In the genomic region with DNA sequence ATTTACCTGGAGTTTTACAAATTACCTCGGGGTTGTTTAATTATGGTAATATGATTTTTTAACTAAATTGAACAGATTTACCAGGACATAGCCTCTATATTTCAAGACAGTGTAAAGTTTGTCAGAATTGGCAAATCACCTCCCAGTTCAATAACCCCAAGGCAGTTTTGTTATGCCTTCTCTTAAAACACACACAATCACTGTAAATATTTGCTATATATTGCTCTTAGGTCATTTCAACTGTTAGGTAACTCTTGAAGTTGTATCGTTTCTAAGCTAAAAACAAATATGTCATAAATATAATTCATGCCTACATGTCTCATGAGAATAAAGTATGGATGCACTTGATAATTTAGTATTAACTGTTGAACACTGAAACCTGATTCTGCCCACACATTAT, we compare ENCODE assay signal across 1 cellular context.
TF ChIP-seq lines count a peak whose summit lies in the region.

No MANE protein-coding gene starts in this region.

TF ChIP-seq in HepG2, 621 proteins besides CTCF, POLR2A, EP300 and RAD21 (continued from another document and continues in another):
- TF ChIP-seq, protein P1, sequence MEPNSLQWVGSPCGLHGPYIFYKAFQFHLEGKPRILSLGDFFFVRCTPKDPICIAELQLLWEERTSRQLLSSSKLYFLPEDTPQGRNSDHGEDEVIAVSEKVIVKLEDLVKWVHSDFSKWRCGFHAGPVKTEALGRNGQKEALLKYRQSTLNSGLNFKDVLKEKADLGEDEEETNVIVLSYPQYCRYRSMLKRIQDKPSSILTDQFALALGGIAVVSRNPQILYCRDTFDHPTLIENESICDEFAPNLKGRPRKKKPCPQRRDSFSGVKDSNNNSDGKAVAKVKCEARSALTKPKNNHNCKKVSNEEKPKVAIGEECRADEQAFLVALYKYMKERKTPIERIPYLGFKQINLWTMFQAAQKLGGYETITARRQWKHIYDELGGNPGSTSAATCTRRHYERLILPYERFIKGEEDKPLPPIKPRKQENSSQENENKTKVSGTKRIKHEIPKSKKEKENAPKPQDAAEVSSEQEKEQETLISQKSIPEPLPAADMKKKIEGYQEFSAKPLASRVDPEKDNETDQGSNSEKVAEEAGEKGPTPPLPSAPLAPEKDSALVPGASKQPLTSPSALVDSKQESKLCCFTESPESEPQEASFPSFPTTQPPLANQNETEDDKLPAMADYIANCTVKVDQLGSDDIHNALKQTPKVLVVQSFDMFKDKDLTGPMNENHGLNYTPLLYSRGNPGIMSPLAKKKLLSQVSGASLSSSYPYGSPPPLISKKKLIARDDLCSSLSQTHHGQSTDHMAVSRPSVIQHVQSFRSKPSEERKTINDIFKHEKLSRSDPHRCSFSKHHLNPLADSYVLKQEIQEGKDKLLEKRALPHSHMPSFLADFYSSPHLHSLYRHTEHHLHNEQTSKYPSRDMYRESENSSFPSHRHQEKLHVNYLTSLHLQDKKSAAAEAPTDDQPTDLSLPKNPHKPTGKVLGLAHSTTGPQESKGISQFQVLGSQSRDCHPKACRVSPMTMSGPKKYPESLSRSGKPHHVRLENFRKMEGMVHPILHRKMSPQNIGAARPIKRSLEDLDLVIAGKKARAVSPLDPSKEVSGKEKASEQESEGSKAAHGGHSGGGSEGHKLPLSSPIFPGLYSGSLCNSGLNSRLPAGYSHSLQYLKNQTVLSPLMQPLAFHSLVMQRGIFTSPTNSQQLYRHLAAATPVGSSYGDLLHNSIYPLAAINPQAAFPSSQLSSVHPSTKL (CRISPR knock-in tag; IDR thresholded peaks at IDR 0.05) = peak; percentile 92
- TF ChIP-seq MIXL1 (CRISPR knock-in tag; IDR thresholded peaks at IDR 0.05) = peak; percentile 36; the same call in 1 of the 2 replicates
- TF ChIP-seq TCF7 (IDR thresholded peaks at IDR 0.05; ENCODE audit: low read depth) = peak; percentile 7; the same call in 1 of the 2 replicates
- TF ChIP-seq ATF4 (CRISPR knock-in tag; IDR thresholded peaks at IDR 0.05) = 0 out of 4 replicates have a peak, but pooled peaks of 1 of the 2 experiments have one; percentile 14
- TF ChIP-seq, protein P2, sequence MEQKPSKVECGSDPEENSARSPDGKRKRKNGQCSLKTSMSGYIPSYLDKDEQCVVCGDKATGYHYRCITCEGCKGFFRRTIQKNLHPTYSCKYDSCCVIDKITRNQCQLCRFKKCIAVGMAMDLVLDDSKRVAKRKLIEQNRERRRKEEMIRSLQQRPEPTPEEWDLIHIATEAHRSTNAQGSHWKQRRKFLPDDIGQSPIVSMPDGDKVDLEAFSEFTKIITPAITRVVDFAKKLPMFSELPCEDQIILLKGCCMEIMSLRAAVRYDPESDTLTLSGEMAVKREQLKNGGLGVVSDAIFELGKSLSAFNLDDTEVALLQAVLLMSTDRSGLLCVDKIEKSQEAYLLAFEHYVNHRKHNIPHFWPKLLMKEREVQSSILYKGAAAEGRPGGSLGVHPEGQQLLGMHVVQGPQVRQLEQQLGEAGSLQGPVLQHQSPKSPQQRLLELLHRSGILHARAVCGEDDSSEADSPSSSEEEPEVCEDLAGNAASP (CRISPR knock-in tag; IDR thresholded peaks at IDR 0.05; ENCODE audit: borderline replicate concordance) = 0 out of 2 replicates have a peak, but pooled peaks have one; percentile 32
- TF ChIP-seq HOMEZ (CRISPR knock-in tag; IDR thresholded peaks at IDR 0.05; ENCODE audit: low read depth) = peak; percentile 79; the same call in 1 of the 2 replicates
- TF ChIP-seq SOX13 (IDR thresholded peaks at IDR 0.05) = no peak
- TF ChIP-seq SOX13 (CRISPR knock-in tag; conservative IDR thresholded peaks at IDR 0.05 in 1 of 2, IDR thresholded peaks at IDR 0.05 in 1 of 2) = peak in 1 of 2 experiments; percentile 77; a peak in 2 of 4 replicates
- no peak for TF ChIP-seq ZNF101 (CRISPR knock-in tag; IDR thresholded peaks at IDR 0.05; ENCODE audit: borderline replicate concordance, low read depth)
- TF ChIP-seq MED1 (CRISPR knock-in tag; IDR thresholded peaks at IDR 0.05) = peak; percentile 47; the same call in 1 of the 2 replicates
- TF ChIP-seq ZSCAN25 (CRISPR knock-in tag; IDR thresholded peaks at IDR 0.05) = no peak
- TF ChIP-seq, protein P3, sequence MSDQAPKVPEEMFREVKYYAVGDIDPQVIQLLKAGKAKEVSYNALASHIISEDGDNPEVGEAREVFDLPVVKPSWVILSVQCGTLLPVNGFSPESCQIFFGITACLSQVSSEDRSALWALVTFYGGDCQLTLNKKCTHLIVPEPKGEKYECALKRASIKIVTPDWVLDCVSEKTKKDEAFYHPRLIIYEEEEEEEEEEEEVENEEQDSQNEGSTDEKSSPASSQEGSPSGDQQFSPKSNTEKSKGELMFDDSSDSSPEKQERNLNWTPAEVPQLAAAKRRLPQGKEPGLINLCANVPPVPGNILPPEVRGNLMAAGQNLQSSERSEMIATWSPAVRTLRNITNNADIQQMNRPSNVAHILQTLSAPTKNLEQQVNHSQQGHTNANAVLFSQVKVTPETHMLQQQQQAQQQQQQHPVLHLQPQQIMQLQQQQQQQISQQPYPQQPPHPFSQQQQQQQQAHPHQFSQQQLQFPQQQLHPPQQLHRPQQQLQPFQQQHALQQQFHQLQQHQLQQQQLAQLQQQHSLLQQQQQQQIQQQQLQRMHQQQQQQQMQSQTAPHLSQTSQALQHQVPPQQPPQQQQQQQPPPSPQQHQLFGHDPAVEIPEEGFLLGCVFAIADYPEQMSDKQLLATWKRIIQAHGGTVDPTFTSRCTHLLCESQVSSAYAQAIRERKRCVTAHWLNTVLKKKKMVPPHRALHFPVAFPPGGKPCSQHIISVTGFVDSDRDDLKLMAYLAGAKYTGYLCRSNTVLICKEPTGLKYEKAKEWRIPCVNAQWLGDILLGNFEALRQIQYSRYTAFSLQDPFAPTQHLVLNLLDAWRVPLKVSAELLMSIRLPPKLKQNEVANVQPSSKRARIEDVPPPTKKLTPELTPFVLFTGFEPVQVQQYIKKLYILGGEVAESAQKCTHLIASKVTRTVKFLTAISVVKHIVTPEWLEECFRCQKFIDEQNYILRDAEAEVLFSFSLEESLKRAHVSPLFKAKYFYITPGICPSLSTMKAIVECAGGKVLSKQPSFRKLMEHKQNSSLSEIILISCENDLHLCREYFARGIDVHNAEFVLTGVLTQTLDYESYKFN (CRISPR knock-in tag; conservative IDR thresholded peaks at IDR 0.05) = peak; percentile 63
- TF ChIP-seq RBM39 (IDR thresholded peaks at IDR 0.05; ENCODE audit: low read depth, low read length, poor library complexity, severe bottlenecking) = no peak
- TF ChIP-seq FOXO1 (CRISPR knock-in tag; IDR thresholded peaks at IDR 0.05) = peak; percentile 34; the same call in 1 of the 2 replicates
- TF ChIP-seq POGZ (CRISPR knock-in tag; IDR thresholded peaks at IDR 0.05) = peak; percentile 50; the same call in 1 of the 2 replicates
- peak; percentile 74; the same call in 1 of the 2 replicates for TF ChIP-seq HMG20A (CRISPR knock-in tag; IDR thresholded peaks at IDR 0.05; ENCODE audit: borderline replicate concordance)
- peak; percentile 70; the same call in 1 of the 2 replicates for TF ChIP-seq SOX5 (CRISPR knock-in tag; IDR thresholded peaks at IDR 0.05; ENCODE audit: borderline replicate concordance)
- no peak for TF ChIP-seq ZFP36L2 (CRISPR knock-in tag; IDR thresholded peaks at IDR 0.05)
- TF ChIP-seq ZEB1 (IDR thresholded peaks at IDR 0.05; ENCODE audit: insufficient replicate concordance, low read depth) = no peak
- no peak for TF ChIP-seq ZNF562 (CRISPR knock-in tag; IDR thresholded peaks at IDR 0.05; ENCODE audit: borderline replicate concordance)
- TF ChIP-seq NCOA2 (CRISPR knock-in tag; IDR thresholded peaks at IDR 0.05) = peak; percentile 65; the same call in 1 of the 2 replicates
- TF ChIP-seq HHEX (CRISPR knock-in tag; IDR thresholded peaks at IDR 0.05) = peak; percentile 35; the same call in 1 of the 2 replicates
- TF ChIP-seq ZBTB20 (CRISPR knock-in tag; IDR thresholded peaks at IDR 0.05; ENCODE audit: borderline replicate concordance, low read depth) = peak; percentile 42; the same call in 1 of the 2 replicates
- TF ChIP-seq, protein P4, sequence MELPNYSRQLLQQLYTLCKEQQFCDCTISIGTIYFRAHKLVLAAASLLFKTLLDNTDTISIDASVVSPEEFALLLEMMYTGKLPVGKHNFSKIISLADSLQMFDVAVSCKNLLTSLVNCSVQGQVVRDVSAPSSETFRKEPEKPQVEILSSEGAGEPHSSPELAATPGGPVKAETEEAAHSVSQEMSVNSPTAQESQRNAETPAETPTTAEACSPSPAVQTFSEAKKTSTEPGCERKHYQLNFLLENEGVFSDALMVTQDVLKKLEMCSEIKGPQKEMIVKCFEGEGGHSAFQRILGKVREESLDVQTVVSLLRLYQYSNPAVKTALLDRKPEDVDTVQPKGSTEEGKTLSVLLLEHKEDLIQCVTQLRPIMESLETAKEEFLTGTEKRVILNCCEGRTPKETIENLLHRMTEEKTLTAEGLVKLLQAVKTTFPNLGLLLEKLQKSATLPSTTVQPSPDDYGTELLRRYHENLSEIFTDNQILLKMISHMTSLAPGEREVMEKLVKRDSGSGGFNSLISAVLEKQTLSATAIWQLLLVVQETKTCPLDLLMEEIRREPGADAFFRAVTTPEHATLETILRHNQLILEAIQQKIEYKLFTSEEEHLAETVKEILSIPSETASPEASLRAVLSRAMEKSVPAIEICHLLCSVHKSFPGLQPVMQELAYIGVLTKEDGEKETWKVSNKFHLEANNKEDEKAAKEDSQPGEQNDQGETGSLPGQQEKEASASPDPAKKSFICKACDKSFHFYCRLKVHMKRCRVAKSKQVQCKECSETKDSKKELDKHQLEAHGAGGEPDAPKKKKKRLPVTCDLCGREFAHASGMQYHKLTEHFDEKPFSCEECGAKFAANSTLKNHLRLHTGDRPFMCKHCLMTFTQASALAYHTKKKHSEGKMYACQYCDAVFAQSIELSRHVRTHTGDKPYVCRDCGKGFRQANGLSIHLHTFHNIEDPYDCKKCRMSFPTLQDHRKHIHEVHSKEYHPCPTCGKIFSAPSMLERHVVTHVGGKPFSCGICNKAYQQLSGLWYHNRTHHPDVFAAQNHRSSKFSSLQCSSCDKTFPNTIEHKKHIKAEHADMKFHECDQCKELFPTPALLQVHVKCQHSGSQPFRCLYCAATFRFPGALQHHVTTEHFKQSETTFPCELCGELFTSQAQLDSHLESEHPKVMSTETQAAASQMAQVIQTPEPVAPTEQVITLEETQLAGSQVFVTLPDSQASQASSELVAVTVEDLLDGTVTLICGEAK (IDR thresholded peaks at IDR 0.05) = no peak
- TF ChIP-seq, protein P4 (CRISPR knock-in tag; IDR thresholded peaks at IDR 0.05) = no peak
- peak; percentile 56; the same call in 1 of the 2 replicates for TF ChIP-seq NR2F2 (IDR thresholded peaks at IDR 0.05; ENCODE audit: borderline replicate concordance, low read depth)
- no peak for TF ChIP-seq FOXP1 (IDR thresholded peaks at IDR 0.05)
- TF ChIP-seq FOXP1 (CRISPR knock-in tag; IDR thresholded peaks at IDR 0.05) = peak; percentile 86
- no peak for TF ChIP-seq MXD3 (CRISPR knock-in tag; IDR thresholded peaks at IDR 0.05)
- no peak for TF ChIP-seq KDM4B (CRISPR knock-in tag; IDR thresholded peaks at IDR 0.05)
- TF ChIP-seq ZNF253 (CRISPR knock-in tag; IDR thresholded peaks at IDR 0.05; ENCODE audit: borderline replicate concordance) = no peak
- TF ChIP-seq CREM (IDR thresholded peaks at IDR 0.05) = peak; percentile 49; the same call in 1 of the 2 replicates
- no peak for TF ChIP-seq CREM (CRISPR knock-in tag; IDR thresholded peaks at IDR 0.05)
- peak; percentile 51; the same call in 1 of the 2 replicates for TF ChIP-seq ISL2 (CRISPR knock-in tag; IDR thresholded peaks at IDR 0.05)
- no peak for TF ChIP-seq RBFOX2 (IDR thresholded peaks at IDR 0.05; ENCODE audit: low read depth, low read length)
- peak; percentile 64 for TF ChIP-seq CEBPG (CRISPR knock-in tag; IDR thresholded peaks at IDR 0.05)
- TF ChIP-seq NPAS2 (CRISPR knock-in tag; IDR thresholded peaks at IDR 0.05; ENCODE audit: borderline replicate concordance) = no peak
- no peak for TF ChIP-seq ZNF768 (CRISPR knock-in tag; IDR thresholded peaks at IDR 0.05)
- TF ChIP-seq ZNF644 (CRISPR knock-in tag; IDR thresholded peaks at IDR 0.05; ENCODE audit: low read depth) = 0 out of 2 replicates have a peak, but pooled peaks have one; percentile 26
